In the genomic region with DNA sequence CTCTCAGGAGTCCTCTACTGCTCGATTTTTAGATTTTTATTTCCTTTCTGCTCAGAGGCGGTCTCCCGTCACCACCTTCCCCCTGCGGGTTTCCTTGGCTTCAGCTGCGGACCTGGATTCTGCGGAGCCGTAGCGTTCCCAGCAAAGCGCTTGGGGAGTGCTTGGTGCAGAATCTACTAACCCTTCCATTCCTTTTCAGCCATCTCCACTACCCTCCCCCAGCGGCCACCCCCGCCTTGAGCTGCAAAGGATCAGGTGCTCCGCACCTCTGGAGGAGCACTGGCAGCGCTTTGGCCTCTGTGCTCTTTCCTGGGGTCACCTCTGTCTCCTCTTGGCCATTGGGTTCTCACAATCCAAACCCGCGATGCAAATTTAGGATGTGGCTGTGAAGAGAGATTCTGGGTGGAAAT, we compare ENCODE assay signal across 17 cellular contexts. TPM values are rescaled to one million over a fixed set of nuclear protein-coding genes. Genes with fewer than 3 reads are reported as not detected.
DNase-seq lines count a peak whose midpoint lies in the region; ATAC-seq and TF ChIP-seq lines count a peak whose summit lies in the region.
"Had no signal": no experiment of that assay in that cellular context is flagged by ENCODE, and none has a peak within 500 bp of the region (broad histone marks: within the 10 kb centered on the region; RNA-seq: fewer than 3 reads in every experiment).

No MANE protein-coding gene starts in this region.

- ATAC-seq in activated T-cell treated with anti-CD3 and anti-CD28 coated beads, Interleukin-2, amount 50 U/mL, for 4 hours: no peak
- no peak for ATAC-seq in activated naive CD8-positive, alpha-beta T cell treated with anti-CD3 and anti-CD28 coated beads, Interleukin-2, amount 10 ng/mL, durations not matched to agents 7 days and 5 days (ENCODE audit: low read depth)
- ATAC-seq: heart left ventricle, left ventricle myocardium superior had no signal

- CTCF ChIA-PET in GM10248 (lab: Yijun Ruan, JAX): interaction anchor here (1.5 kb wide), 1 partner anchor 98 kb away, joined by 3 read pairs; no protein-coding TSS in a partner anchor

- H3K4me1 Mint-ChIP-seq in activated T-cell treated with anti-CD3 and anti-CD28 coated beads, Interleukin-2, amount 50 U/mL, for 4 hours (ENCODE audit: low read depth): peaks cover 31% of the 10 kb centered on the region
- H3K4me1 Mint-ChIP-seq in activated naive CD8-positive, alpha-beta T cell treated with anti-CD3 and anti-CD28 coated beads, Interleukin-2, amount 10 ng/mL, durations not matched to agents 7 days and 5 days: peaks cover 15% of the 10 kb centered on the region
- H3K4me1 Mint-ChIP-seq in immature natural killer cell: peaks cover 41 to 42% of the 10 kb centered on the region in 2 donors

- H3K4me3 Mint-ChIP-seq in activated T-cell treated with anti-CD3 and anti-CD28 coated beads, Interleukin-2, amount 50 U/mL, for 4 hours: peak overlapping the region; percentile 65
- H3K4me3 Mint-ChIP-seq in activated naive CD8-positive, alpha-beta T cell treated with anti-CD3 and anti-CD28 coated beads, Interleukin-2, amount 10 ng/mL, durations not matched to agents 7 days and 5 days: peak overlapping the region; percentile 45
- H3K4me3 Mint-ChIP-seq in immature natural killer cell: peak overlapping the region in 4 of 5 donors; percentile 60 to 84 (median 76)

- H3K9me3 Mint-ChIP-seq in activated T-cell treated with anti-CD3 and anti-CD28 coated beads, Interleukin-2, amount 50 U/mL, for 4 hours: no peaks in the 10 kb centered on the region
- H3K9me3 Mint-ChIP-seq in activated naive CD8-positive, alpha-beta T cell treated with anti-CD3 and anti-CD28 coated beads, Interleukin-2, amount 10 ng/mL, durations not matched to agents 7 days and 5 days: no peaks in the 10 kb centered on the region
- H3K9me3 Mint-ChIP-seq in immature natural killer cell: peaks cover 0 to 4% (median 0%) of the 10 kb centered on the region in 6 donors

- POLR2A ChIA-PET in activated naive CD8-positive, alpha-beta T cell treated with anti-CD3 and anti-CD28 coated beads, Interleukin-2, amount 10 ng/mL, durations not matched to agents 7 days and 5 days (lab: Charles Lee): no interaction called here
- POLR2A ChIA-PET in GM10248 (lab: Yijun Ruan, JAX): no interaction called here

- no peak for DNase-seq in activated T-cell treated with anti-CD3 and anti-CD28 coated beads, Interleukin-2, amount 50 U/mL, for 4 hours
- no peak for DNase-seq in activated T-cell treated with anti-CD3 and anti-CD28 coated beads, Interleukin-2, amount 50 U/mL, for 1 hour
- no peak for DNase-seq in activated naive CD8-positive, alpha-beta T cell treated with anti-CD3 and anti-CD28 coated beads, Interleukin-2, amount 10 ng/mL, durations not matched to agents 7 days and 5 days
- DNase-seq in immature natural killer cell: no peak
- DNase-seq in NCI-H1417 (lab: John Stamatoyannopoulos, UW): no peak
- no peak for DNase-seq in OCI-M2 (lab: John Stamatoyannopoulos, UW; ENCODE audit: unreplicated experiment)
- DNase-seq in GM10248 (ENCODE audit: extremely low spot score): no peak
- DNase-seq: heart left ventricle, NCI-H1105 treated with DMSO at 0.1 percent for 48 hours, NCI-H345 had no signal

- H3K27me3 Mint-ChIP-seq in activated T-cell treated with anti-CD3 and anti-CD28 coated beads, Interleukin-2, amount 50 U/mL, for 4 hours (ENCODE audit: low read depth): peaks cover 83% of the 10 kb centered on the region
- peaks cover 77% of the 10 kb centered on the region for H3K27me3 Mint-ChIP-seq in activated naive CD8-positive, alpha-beta T cell treated with anti-CD3 and anti-CD28 coated beads, Interleukin-2, amount 10 ng/mL, durations not matched to agents 7 days and 5 days
- H3K27me3 Mint-ChIP-seq in immature natural killer cell (ENCODE audit: low read depth in 3 of 3): peaks cover 41 to 54% (median 50%) of the 10 kb centered on the region in 3 donors

- H3K27ac Mint-ChIP-seq in activated naive CD8-positive, alpha-beta T cell treated with anti-CD3 and anti-CD28 coated beads, Interleukin-2, amount 10 ng/mL, durations not matched to agents 7 days and 5 days: no peak overlapping the region
- H3K27ac Mint-ChIP-seq in immature natural killer cell: peak overlapping the region in 1 of 6 donors; percentile 76

- H3K36me3 Mint-ChIP-seq in activated T-cell treated with anti-CD3 and anti-CD28 coated beads, Interleukin-2, amount 50 U/mL, for 4 hours (ENCODE audit: insufficient read depth): no peaks in the 10 kb centered on the region
- no peaks in the 10 kb centered on the region for H3K36me3 Mint-ChIP-seq in activated naive CD8-positive, alpha-beta T cell treated with anti-CD3 and anti-CD28 coated beads, Interleukin-2, amount 10 ng/mL, durations not matched to agents 7 days and 5 days
- H3K36me3 Mint-ChIP-seq in immature natural killer cell: no peaks in the 10 kb centered on the region

- H3K27ac ChIP-seq in temporal lobe (ENCODE audit: low read depth, low read length): peak overlapping the region; percentile 41
- H3K27ac ChIP-seq: esophagus muscularis mucosa, heart left ventricle had no signal

- no peak for TF ChIP-seq CTCF in GM10248 (IDR thresholded peaks at IDR 0.05; ENCODE audit: control extremely low read depth, extremely low read depth, low read depth, missing control alignments)

RNA-seq across cellular contexts. Expression of a gene that starts 3.8 kb away (rescaled TPM):
- not detected for total RNA-seq in activated T-cell treated with anti-CD3 and anti-CD28 coated beads, Interleukin-2, amount 50 U/mL, for 4 hours
- not detected for total RNA-seq in activated naive CD8-positive, alpha-beta T cell treated with anti-CD3 and anti-CD28 coated beads, Interleukin-2, amount 10 ng/mL, durations not matched to agents 7 days and 5 days
- polyA plus RNA-seq in immature natural killer cell: not detected
- total RNA-seq in temporal lobe: 15.2 TPM
- total RNA-seq: esophagus muscularis mucosa, heart left ventricle, left ventricle myocardium superior, pulmonary artery endothelial cell, urinary bladder had no signal
- polyA plus RNA-seq: AG04450, heart left ventricle, urinary bladder had no signal

RNA-seq across cellular contexts. Expression of a gene that starts 40.4 kb away (rescaled TPM):
- not detected for total RNA-seq in activated T-cell treated with anti-CD3 and anti-CD28 coated beads, Interleukin-2, amount 50 U/mL, for 4 hours
- total RNA-seq in activated naive CD8-positive, alpha-beta T cell treated with anti-CD3 and anti-CD28 coated beads, Interleukin-2, amount 10 ng/mL, durations not matched to agents 7 days and 5 days: not detected
- not detected for polyA plus RNA-seq in immature natural killer cell
- total RNA-seq in temporal lobe: 19.4 TPM
- total RNA-seq: esophagus muscularis mucosa, H4, pulmonary artery endothelial cell, urinary bladder had no signal
- polyA plus RNA-seq: AG04450, urinary bladder had no signal

Comparison
In these comparisons a context has a peak if more than half of its experiments do, and no peak if none do; other contexts are left out.
1. RNA of a gene that starts 3.8 kb away (total RNA-seq): 15.2 TPM in temporal lobe (single experiment); not detected in activated T-cell treated with anti-CD3 and anti-CD28 coated beads, Interleukin-2, amount 50 U/mL, for 4 hours and not detected in activated naive CD8-positive, alpha-beta T cell treated with anti-CD3 and anti-CD28 coated beads, Interleukin-2, amount 10 ng/mL, durations not matched to agents 7 days and 5 days; every median in the first group is over 10 times any median in the second.
2. RNA of a gene that starts 40.4 kb away (total RNA-seq): 19.4 TPM in temporal lobe (single experiment); not detected in activated naive CD8-positive, alpha-beta T cell treated with anti-CD3 and anti-CD28 coated beads, Interleukin-2, amount 10 ng/mL, durations not matched to agents 7 days and 5 days and not detected in activated T-cell treated with anti-CD3 and anti-CD28 coated beads, Interleukin-2, amount 50 U/mL, for 4 hours; every median in the first group is over 10 times any median in the second.
3. Peak in every context shown above with its lines, with median percentiles within 50 percentile points of each other: H3K4me3 Mint-ChIP-seq.